In genomic region chrX:353566-354535, GRCh38 we compare ENCODE assay signal across 1 cellular context.
TF ChIP-seq lines count a peak whose summit lies in the region.

No MANE protein-coding gene starts in this region.

TF ChIP-seq in HepG2, 621 proteins besides CTCF, POLR2A, EP300 and RAD21:
- TF ChIP-seq AGO2 (optimal IDR thresholded peaks at IDR 0.05; ENCODE audit: low read depth, low read length): peak; percentile 28
- TF ChIP-seq SNAI1 (CRISPR knock-in tag; IDR thresholded peaks at IDR 0.05; ENCODE audit: borderline replicate concordance): no peak
- TF ChIP-seq THAP9 (CRISPR knock-in tag; IDR thresholded peaks at IDR 0.05; ENCODE audit: borderline replicate concordance): no peak
